1 cellular context compared by ENCODE assay signal in genomic region chr16:82082543-82083244, GRCh38.
TF ChIP-seq lines count a peak whose summit lies in the region.

No MANE protein-coding gene starts in this region.

TF ChIP-seq in HepG2, 621 proteins besides CTCF, POLR2A, EP300 and RAD21 (continued from another document and continues in another):
- no peak for TF ChIP-seq BATF2 (CRISPR knock-in tag; IDR thresholded peaks at IDR 0.05)
- TF ChIP-seq ZXDC (CRISPR knock-in tag; IDR thresholded peaks at IDR 0.05): no peak
- TF ChIP-seq ZNF224 (CRISPR knock-in tag; IDR thresholded peaks at IDR 0.05): no peak
- TF ChIP-seq ZNF652 (CRISPR knock-in tag; IDR thresholded peaks at IDR 0.05; ENCODE audit: borderline replicate concordance, low read depth): peak; percentile 68; the same call in 1 of the 2 replicates
- TF ChIP-seq KAT2B (IDR thresholded peaks at IDR 0.05; ENCODE audit: borderline replicate concordance, low read depth, low read length): no peak
- no peak for TF ChIP-seq ZNF672 (CRISPR knock-in tag; IDR thresholded peaks at IDR 0.05)
- TF ChIP-seq SRSF4 (IDR thresholded peaks at IDR 0.05; ENCODE audit: low read depth, low read length, poor library complexity, severe bottlenecking): no peak
- no peak for TF ChIP-seq ZNF549 (CRISPR knock-in tag; IDR thresholded peaks at IDR 0.05)
- TF ChIP-seq ZNF136 (CRISPR knock-in tag; IDR thresholded peaks at IDR 0.05; ENCODE audit: low read depth): no peak
- TF ChIP-seq NFIC (IDR thresholded peaks at IDR 0.05; ENCODE audit: low read length): peak; percentile 85; the same call in 1 of the 2 replicates
- TF ChIP-seq ZNF205 (CRISPR knock-in tag; IDR thresholded peaks at IDR 0.05): peak; percentile 87
- no peak for TF ChIP-seq SOX6 (IDR thresholded peaks at IDR 0.05)
- TF ChIP-seq SOX6 (CRISPR knock-in tag; IDR thresholded peaks at IDR 0.05): peak; percentile 90
- TF ChIP-seq ZNF609 (CRISPR knock-in tag; IDR thresholded peaks at IDR 0.05; ENCODE audit: borderline replicate concordance): peak; percentile 94
- no peak for TF ChIP-seq RFX1 (IDR thresholded peaks at IDR 0.05)
- no peak for TF ChIP-seq JDP2 (CRISPR knock-in tag; IDR thresholded peaks at IDR 0.05; ENCODE audit: borderline replicate concordance)
- no peak for TF ChIP-seq SIN3A (IDR thresholded peaks at IDR 0.05; ENCODE audit: borderline replicate concordance, low read depth, low read length)
- peak; percentile 11; the same call in 1 of the 2 replicates for TF ChIP-seq ZNF12 (CRISPR knock-in tag; IDR thresholded peaks at IDR 0.05)
- TF ChIP-seq FOSL1 (CRISPR knock-in tag; IDR thresholded peaks at IDR 0.05; ENCODE audit: borderline replicate concordance): peak; percentile 100
- TF ChIP-seq ZNF180 (CRISPR knock-in tag; IDR thresholded peaks at IDR 0.05; ENCODE audit: borderline replicate concordance, low read depth): no peak
- no peak for TF ChIP-seq ZNF749 (CRISPR knock-in tag; IDR thresholded peaks at IDR 0.05; ENCODE audit: borderline replicate concordance)
- no peak for TF ChIP-seq STAG1 (CRISPR knock-in tag; IDR thresholded peaks at IDR 0.05)
- TF ChIP-seq ZGPAT (CRISPR knock-in tag; IDR thresholded peaks at IDR 0.05): peak; percentile 96
- peak; percentile 46; the same call in 1 of the 2 replicates for TF ChIP-seq ATF2 (CRISPR knock-in tag; IDR thresholded peaks at IDR 0.05)
- TF ChIP-seq MBD4 (IDR thresholded peaks at IDR 0.05; ENCODE audit: borderline replicate concordance, low read length): peak; percentile 95; the same call in 1 of the 2 replicates
- no peak for TF ChIP-seq ZUFSP (CRISPR knock-in tag; IDR thresholded peaks at IDR 0.05; ENCODE audit: borderline replicate concordance)
- peak; percentile 88 for TF ChIP-seq TBX2 (CRISPR knock-in tag; IDR thresholded peaks at IDR 0.05; ENCODE audit: borderline replicate concordance)
- no peak for TF ChIP-seq MAFF (IDR thresholded peaks at IDR 0.05; ENCODE audit: low read depth, low read length)
- TF ChIP-seq RARA (CRISPR knock-in tag; IDR thresholded peaks at IDR 0.05): peak; percentile 100
- TF ChIP-seq NFYB (CRISPR knock-in tag; IDR thresholded peaks at IDR 0.05): no peak
- TF ChIP-seq POLR2AphosphoS5 (IDR thresholded peaks at IDR 0.05; ENCODE audit: low read depth, low read length): 0 out of 2 replicates have a peak, but pooled peaks have one; percentile 24
- no peak for TF ChIP-seq ZNF800 (CRISPR knock-in tag; IDR thresholded peaks at IDR 0.05)
- peak; percentile 90; the same call in 1 of the 2 replicates for TF ChIP-seq SMYD3 (CRISPR knock-in tag; IDR thresholded peaks at IDR 0.05)
- no peak for TF ChIP-seq TRIM22 (IDR thresholded peaks at IDR 0.05)
- no peak for TF ChIP-seq ZNF343 (CRISPR knock-in tag; IDR thresholded peaks at IDR 0.05)
- TF ChIP-seq SALL2 (CRISPR knock-in tag; IDR thresholded peaks at IDR 0.05): no peak
- no peak for TF ChIP-seq ZNF501 (CRISPR knock-in tag; IDR thresholded peaks at IDR 0.05)
- no peak for TF ChIP-seq GMEB1 (CRISPR knock-in tag; IDR thresholded peaks at IDR 0.05; ENCODE audit: borderline replicate concordance)
